In the genomic region with DNA sequence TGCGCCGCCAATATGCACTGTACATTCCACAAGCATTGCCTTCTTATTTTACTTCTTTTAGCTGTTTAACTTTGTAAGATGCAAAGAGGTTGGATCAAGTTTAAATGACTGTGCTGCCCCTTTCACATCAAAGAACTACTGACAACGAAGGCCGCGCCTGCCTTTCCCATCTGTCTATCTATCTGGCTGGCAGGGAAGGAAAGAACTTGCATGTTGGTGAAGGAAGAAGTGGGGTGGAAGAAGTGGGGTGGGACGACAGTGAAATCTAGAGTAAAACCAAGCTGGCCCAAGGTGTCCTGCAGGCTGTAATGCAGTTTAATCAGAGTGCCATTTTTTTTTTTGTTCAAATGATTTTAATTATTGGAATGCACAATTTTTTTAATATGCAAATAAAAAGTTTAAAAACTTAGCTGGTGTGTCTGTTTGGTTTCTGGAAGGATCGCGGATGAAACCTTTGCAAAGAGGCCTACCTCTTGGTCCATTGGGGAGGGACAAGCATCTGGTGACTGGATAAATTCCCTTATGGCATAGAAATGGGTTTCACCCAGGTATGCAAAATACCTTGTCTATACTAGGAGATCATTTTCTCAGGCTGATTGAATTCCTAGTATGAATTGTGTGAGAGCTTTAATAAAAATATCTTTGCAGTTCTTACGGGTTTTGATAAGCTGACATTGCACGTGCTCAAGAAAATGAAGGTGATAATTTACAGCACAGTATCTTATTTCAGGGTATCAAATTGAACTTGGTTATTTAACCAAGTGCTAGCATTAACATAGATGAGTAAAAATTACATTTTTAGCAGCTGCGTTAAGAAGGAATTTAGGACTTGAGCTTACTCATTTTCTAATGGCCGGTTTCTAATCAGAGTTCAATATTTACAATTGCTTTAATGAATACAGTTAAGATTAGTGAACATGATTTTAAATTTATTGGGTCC, we compare ENCODE assay signal across 8 cellular contexts. TPM values are rescaled to one million over a fixed set of nuclear protein-coding genes. Genes with fewer than 3 reads are reported as not detected.
A peak's percentile ranks its signal among the peaks of the same experiment; 100 is the strongest.
DNase-seq lines count a peak whose midpoint lies in the region; ATAC-seq, FAIRE-seq and TF ChIP-seq lines count a peak whose summit lies in the region.
"Not testable (repeated sequence)": the region's sequence is repeated elsewhere in the genome, so short reads cannot be mapped to it uniquely, and the experiment has no call there.

No MANE protein-coding gene starts in this region.

- not testable (repeated sequence) for FAIRE-seq in pancreas (lab: Jason Lieb, UNC)

- H3K27me3 ChIP-seq in SK-N-SH (ENCODE audit: insufficient read depth); endodermal cell (ENCODE audit: control insufficient read depth, insufficient read depth, low read length, poor library complexity, severe bottlenecking); kidney epithelial cell (ENCODE audit: control insufficient read depth, insufficient read depth, low read length); pancreas; upper lobe of right lung: not testable (repeated sequence)

- H4K20me1 ChIP-seq in SK-N-SH (ENCODE audit: insufficient read depth): peaks cover 20% of the 10 kb centered on the region; the same call in 1 of the 2 replicates

- not testable (repeated sequence) for H3K9me2 ChIP-seq in SK-N-SH

- peaks cover 46% of the 10 kb centered on the region for H3K79me2 ChIP-seq in SK-N-SH (ENCODE audit: insufficient read depth)

- TF ChIP-seq RAD21 in SK-N-SH (IDR thresholded peaks at IDR 0.05; ENCODE audit: low read length): not testable (repeated sequence)

- not testable (repeated sequence) for ATAC-seq in activated naive CD8-positive, alpha-beta T cell treated with anti-CD3 and anti-CD28 coated beads, Interleukin-2, amount 10 ng/mL, durations not matched to agents 7 days and 5 days (ENCODE audit: low read depth); pancreas; upper lobe of right lung

- H3K9me3 Mint-ChIP-seq in IgD-negative memory B cell; activated naive CD8-positive, alpha-beta T cell treated with anti-CD3 and anti-CD28 coated beads, Interleukin-2, amount 10 ng/mL, durations not matched to agents 7 days and 5 days: not testable (repeated sequence)
- H3K9me3 Mint-ChIP-seq in endodermal cell: peaks cover 60% of the 10 kb centered on the region

- H3K4me2 ChIP-seq in SK-N-SH: peak overlapping the region; percentile 86

- not testable (repeated sequence) for H3K9me3 ChIP-seq in ES-I3 (ENCODE audit: control insufficient read depth, insufficient read depth, low read length); SK-N-SH; endodermal cell (ENCODE audit: control insufficient read depth, low read length); pancreas; upper lobe of right lung

- H3K27me3 Mint-ChIP-seq in IgD-negative memory B cell: peaks cover 16% of the 10 kb centered on the region
- H3K27me3 Mint-ChIP-seq in activated naive CD8-positive, alpha-beta T cell treated with anti-CD3 and anti-CD28 coated beads, Interleukin-2, amount 10 ng/mL, durations not matched to agents 7 days and 5 days; endodermal cell (ENCODE audit: insufficient read depth): not testable (repeated sequence)

- peak overlapping the region; percentile 96 to 98 (median 97) for H3K27ac Mint-ChIP-seq in IgD-negative memory B cell
- peak overlapping the region; percentile 98 for H3K27ac Mint-ChIP-seq in activated naive CD8-positive, alpha-beta T cell treated with anti-CD3 and anti-CD28 coated beads, Interleukin-2, amount 10 ng/mL, durations not matched to agents 7 days and 5 days
- H3K27ac Mint-ChIP-seq in endodermal cell: peak overlapping the region; percentile 82

- intact Hi-C loops in pancreas (cut with DNase I): loop anchor here in 1 of 3 donors (5.0 kb wide), 1 partner anchor 510 kb away; no protein-coding TSS in a partner anchor
- intact Hi-C loops in upper lobe of right lung (cut with DNase I): not testable (repeated sequence)

- H3K4me3 ChIP-seq in SK-N-SH (ENCODE audit: low read depth in 2 of 2, low read length in 1 of 2): peak overlapping the region; percentile 62 to 96; a peak in 3 of 4 replicates
- peak overlapping the region; percentile 91 for H3K4me3 ChIP-seq in endodermal cell (ENCODE audit: low read length)
- H3K4me3 ChIP-seq in kidney epithelial cell (ENCODE audit: low read depth, low read length): peak overlapping the region; percentile 75
- H3K4me3 ChIP-seq in pancreas: peak overlapping the region in 3 of 4 donors; percentile 31 to 75 (median 66)
- peak overlapping the region; percentile 70 for H3K4me3 ChIP-seq in upper lobe of right lung

- DNase-seq in SK-N-SH; activated naive CD8-positive, alpha-beta T cell treated with anti-CD3 and anti-CD28 coated beads, Interleukin-2, amount 10 ng/mL, durations not matched to agents 7 days and 5 days; endodermal cell; kidney epithelial cell (ENCODE audit: low read depth); pancreas; upper lobe of right lung: not testable (repeated sequence)

- H3K9ac ChIP-seq in ES-I3 (ENCODE audit: low read depth, low read length) (peak overlapping the region; percentile 90; the same call in 1 of the 2 replicates), SK-N-SH (peak overlapping the region; percentile 100), endodermal cell (ENCODE audit: extremely low read depth, low read length, poor library complexity, severe bottlenecking) (peak overlapping the region; percentile 100)

- peak overlapping the region; percentile 97 to 98 (median 98) for H3K4me3 Mint-ChIP-seq in IgD-negative memory B cell
- peak overlapping the region; percentile 97 for H3K4me3 Mint-ChIP-seq in activated naive CD8-positive, alpha-beta T cell treated with anti-CD3 and anti-CD28 coated beads, Interleukin-2, amount 10 ng/mL, durations not matched to agents 7 days and 5 days
- H3K4me3 Mint-ChIP-seq in endodermal cell: peak overlapping the region; percentile 94

- not testable (repeated sequence) for H3K36me3 ChIP-seq in ES-I3 (ENCODE audit: insufficient read depth, low read length); kidney epithelial cell (ENCODE audit: control insufficient read depth, insufficient read depth, low read length); pancreas; upper lobe of right lung
- H3K36me3 ChIP-seq in SK-N-SH (replicated peaks in 1 of 2; ENCODE audit: control insufficient read depth in 1 of 2, insufficient read depth in 2 of 2, low read length in 1 of 2): peaks cover 6 to 25% of the 10 kb centered on the region in 2 experiments
- H3K36me3 ChIP-seq in endodermal cell (ENCODE audit: control insufficient read depth, insufficient read depth, low read length): peaks cover 12% of the 10 kb centered on the region

- H3K27ac ChIP-seq in SK-N-SH (ENCODE audit: low read depth in 2 of 2, low read length in 1 of 2) (peak overlapping the region; percentile 90 to 98), endodermal cell (ENCODE audit: low read depth, low read length) (peak overlapping the region; percentile 32), pancreas (peak overlapping the region in 2 of 4 donors; percentile 91 to 96), upper lobe of right lung (peak overlapping the region; percentile 97)

- peaks cover 56% of the 10 kb centered on the region for H3F3A ChIP-seq in SK-N-SH (replicated peaks; ENCODE audit: insufficient read depth)

- H3K4me1 ChIP-seq in ES-I3 (ENCODE audit: insufficient read depth, low read length): peaks cover 19% of the 10 kb centered on the region
- not testable (repeated sequence) for H3K4me1 ChIP-seq in SK-N-SH (ENCODE audit: control insufficient read depth in 1 of 2, insufficient read depth in 2 of 2, low read depth in 1 of 2, low read length in 1 of 2); endodermal cell (ENCODE audit: control insufficient read depth, insufficient read depth, low read length); pancreas; upper lobe of right lung

- not testable (repeated sequence) for H2AFZ ChIP-seq in SK-N-SH (ENCODE audit: low read depth)

- TF ChIP-seq CTCF in SK-N-SH (IDR thresholded peaks at IDR 0.05); endodermal cell (conservative IDR thresholded peaks at IDR 0.05); kidney epithelial cell (IDR thresholded peaks at IDR 0.05; ENCODE audit: insufficient read depth, low read length, poor library complexity, severe bottlenecking); pancreas (IDR thresholded peaks at IDR 0.05); upper lobe of right lung (IDR thresholded peaks at IDR 0.05): not testable (repeated sequence)

- CTCF ChIA-PET in SK-N-SH (lab: Yijun Ruan, JAX): interaction anchor here (1.0 to 1.5 kb wide), 2 partner anchors 30 to 275 kb away, joined by 3 to 5 read pairs; no protein-coding TSS in a partner anchor

- H3K36me3 Mint-ChIP-seq in IgD-negative memory B cell: peaks cover 13% of the 10 kb centered on the region
- H3K36me3 Mint-ChIP-seq in activated naive CD8-positive, alpha-beta T cell treated with anti-CD3 and anti-CD28 coated beads, Interleukin-2, amount 10 ng/mL, durations not matched to agents 7 days and 5 days: peaks cover 36% of the 10 kb centered on the region
- peaks cover 25% of the 10 kb centered on the region for H3K36me3 Mint-ChIP-seq in endodermal cell (ENCODE audit: low read depth)

- TF ChIP-seq EP300 in SK-N-SH (IDR thresholded peaks at IDR 0.05; ENCODE audit: borderline replicate concordance in 1 of 2, low read depth in 1 of 2, low read length in 1 of 2): not testable (repeated sequence)

- 27% methylated on average over 12 of the region's 12 CpGs for WGBS in SK-N-SH (ENCODE audit: low lambda C conversion rate)
- 23% methylated on average over 8 of the region's 12 CpGs; no CpG with 5 or more reads in 1 of the 2 experiments for WGBS in endodermal cell (ENCODE audit: insufficient coverage in 1 of 2, insufficient read length in 1 of 2), 2 experiments
- WGBS in pancreas, 2 donors: 1 to 29% methylated on average over 12 of the region's 12 CpGs

- H3K4me1 Mint-ChIP-seq in IgD-negative memory B cell: peaks cover 32 to 57% (median 37%) of the 10 kb centered on the region in 3 donors
- peaks cover 35% of the 10 kb centered on the region for H3K4me1 Mint-ChIP-seq in activated naive CD8-positive, alpha-beta T cell treated with anti-CD3 and anti-CD28 coated beads, Interleukin-2, amount 10 ng/mL, durations not matched to agents 7 days and 5 days
- peaks cover 12% of the 10 kb centered on the region for H3K4me1 Mint-ChIP-seq in endodermal cell

- POLR2A ChIA-PET in SK-N-SH (lab: Yijun Ruan, JAX): interaction anchor here (1.6 kb wide), 1 partner anchor 437 kb away, joined by 3 read pairs; no protein-coding TSS in a partner anchor
- POLR2A ChIA-PET in activated naive CD8-positive, alpha-beta T cell treated with anti-CD3 and anti-CD28 coated beads, Interleukin-2, amount 10 ng/mL, durations not matched to agents 7 days and 5 days (lab: Charles Lee): interaction anchor here (0.7 to 20.9 kb wide), 13 partner anchors 8 to 497 kb away, joined by 3 to 942 read pairs (median 6); no protein-coding TSS in a partner anchor

RNA-seq across cellular contexts. Expression of a gene that starts 2.2 kb away (rescaled TPM):
- polyA plus RNA-seq in IgD-negative memory B cell (19,114 TPM), SK-N-SH (2012; rRNA removed) (4,830 and 10,669 TPM in 2 replicates), pancreas (1,000 to 10,000 TPM; 2,074 to 2,276 TPM)
- 11,345 and 16,426 TPM in 2 replicates for polyA plus RNA-seq in SK-N-SH (2012; cell fraction: cytosol; rRNA removed)
- 2,546 and 2,555 TPM in 2 replicates for polyA plus RNA-seq in SK-N-SH (2012; cell fraction: nucleus; rRNA removed)
- total RNA-seq in activated naive CD8-positive, alpha-beta T cell treated with anti-CD3 and anti-CD28 coated beads, Interleukin-2, amount 10 ng/mL, durations not matched to agents 7 days and 5 days: 1,000 to 10,000 TPM; 8,001 to 8,464 TPM
- total RNA-seq in endodermal cell (1,000 to 10,000 TPM; 1,539 to 2,456 TPM), kidney epithelial cell (2,437 and 3,601 TPM in 2 replicates), pancreas (1,000 to 10,000 TPM in 2 of 6 donors, 100 to 1,000 TPM in 4; 460 to 1,697 (median 685) TPM), upper lobe of right lung (4,663 TPM)
- 2,887 TPM for polyA plus RNA-seq in endodermal cell (2013, experiment 1 of 2)
- polyA plus RNA-seq in endodermal cell (2013, experiment 2 of 2): 3,134 TPM
